ENCODE assay signal across 9 cellular contexts in genomic region chr15:73924258-73924921, GRCh38. TPM values are rescaled to one million over a fixed set of nuclear protein-coding genes. Genes with fewer than 3 reads are reported as not detected.
DNase-seq lines count a peak whose midpoint lies in the region; ATAC-seq lines count a peak whose summit lies in the region.
"Had no signal": no experiment of that assay in that cellular context is flagged by ENCODE, and none has a peak within 500 bp of the region (broad histone marks: within the 10 kb centered on the region; RNA-seq: fewer than 3 reads in every experiment).

No MANE protein-coding gene starts in this region.

- no peaks in the 10 kb centered on the region for H3K36me3 Mint-ChIP-seq in stimulated activated memory B cell treated with anti-CD40 and anti-IgM and Interleukin-4, amounts not matched to agents 10 μg/mL and 1 μg/mL and 100 μg/mL, for 72 hours

- H3K4me1 Mint-ChIP-seq in stimulated activated memory B cell treated with anti-CD40 and anti-IgM and Interleukin-4, amounts not matched to agents 10 μg/mL and 1 μg/mL and 100 μg/mL, for 72 hours, result peaks cover 50% of the 10 kb centered on the region

- ATAC-seq in stimulated activated memory B cell treated with anti-CD40 and anti-IgM and Interleukin-4, amounts not matched to agents 10 μg/mL and 1 μg/mL and 100 μg/mL, for 72 hours, result no peak
- no peak for ATAC-seq in GM19395 (IDR thresholded peaks at IDR 0.05; ENCODE audit: unreplicated experiment)
- ATAC-seq in GM18861 (IDR thresholded peaks at IDR 0.05; ENCODE audit: unreplicated experiment), result no peak
- ATAC-seq: mucosa of descending colon had no signal

- no peaks in the 10 kb centered on the region for H3K9me3 Mint-ChIP-seq in stimulated activated memory B cell treated with anti-CD40 and anti-IgM and Interleukin-4, amounts not matched to agents 10 μg/mL and 1 μg/mL and 100 μg/mL, for 72 hours

- H3K4me3 Mint-ChIP-seq in stimulated activated memory B cell treated with anti-CD40 and anti-IgM and Interleukin-4, amounts not matched to agents 10 μg/mL and 1 μg/mL and 100 μg/mL, for 72 hours, result no peak overlapping the region

- DNase-seq in ELR (ENCODE audit: low read depth) (peak; percentile 93), NCI-H345 (lab: John Stamatoyannopoulos, UW) (peak; percentile 40), amniotic epithelial cell (ENCODE audit: low read depth) (peak; percentile 75), iris pigment epithelial cell (ENCODE audit: low read depth) (peak; percentile 91), cerebellum (ENCODE audit: low spot score) (no peak)

- H3K27me3 Mint-ChIP-seq in stimulated activated memory B cell treated with anti-CD40 and anti-IgM and Interleukin-4, amounts not matched to agents 10 μg/mL and 1 μg/mL and 100 μg/mL, for 72 hours, result peaks cover 15% of the 10 kb centered on the region

- H3K27ac Mint-ChIP-seq in stimulated activated memory B cell treated with anti-CD40 and anti-IgM and Interleukin-4, amounts not matched to agents 10 μg/mL and 1 μg/mL and 100 μg/mL, for 72 hours, result peak overlapping the region; percentile 10

RNA-seq across cellular contexts. Expression of gene LOXL1, which starts 1.9 kb away (rescaled TPM):
- 5.5 TPM for total RNA-seq in cerebellum

RNA-seq across cellular contexts. Expression of gene TBC1D21, which starts 51.0 kb away (rescaled TPM):
- total RNA-seq in cerebellum, result not detected
- total RNA-seq: mucosa of descending colon had no signal
